2 cellular contexts compared by ENCODE assay signal in the genomic region with DNA sequence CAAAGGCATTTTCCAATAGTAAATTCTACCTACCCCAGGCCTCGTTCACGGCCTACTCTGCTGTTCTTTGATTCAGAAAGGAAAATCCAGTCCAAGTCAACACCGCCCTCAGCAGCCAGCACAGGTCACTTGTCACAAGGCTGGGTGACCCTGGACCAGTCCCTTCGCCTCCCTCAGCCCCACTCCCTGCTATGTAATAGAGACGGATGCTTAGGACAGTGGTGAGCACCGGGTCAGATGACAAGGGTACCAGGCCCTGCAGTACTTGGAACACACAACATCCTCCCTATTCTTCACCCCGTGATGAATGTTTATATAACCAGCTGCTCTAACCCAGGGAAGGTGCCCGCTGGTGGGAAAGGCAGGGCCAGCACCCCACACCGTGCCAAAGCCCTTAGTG.
TF ChIP-seq lines count a peak whose summit lies in the region.

No MANE protein-coding gene starts in this region.

TF ChIP-seq in SK-N-SH, 30 proteins besides CTCF, POLR2A, EP300 and RAD21 (continued from another document):
- TF ChIP-seq, protein P1, sequence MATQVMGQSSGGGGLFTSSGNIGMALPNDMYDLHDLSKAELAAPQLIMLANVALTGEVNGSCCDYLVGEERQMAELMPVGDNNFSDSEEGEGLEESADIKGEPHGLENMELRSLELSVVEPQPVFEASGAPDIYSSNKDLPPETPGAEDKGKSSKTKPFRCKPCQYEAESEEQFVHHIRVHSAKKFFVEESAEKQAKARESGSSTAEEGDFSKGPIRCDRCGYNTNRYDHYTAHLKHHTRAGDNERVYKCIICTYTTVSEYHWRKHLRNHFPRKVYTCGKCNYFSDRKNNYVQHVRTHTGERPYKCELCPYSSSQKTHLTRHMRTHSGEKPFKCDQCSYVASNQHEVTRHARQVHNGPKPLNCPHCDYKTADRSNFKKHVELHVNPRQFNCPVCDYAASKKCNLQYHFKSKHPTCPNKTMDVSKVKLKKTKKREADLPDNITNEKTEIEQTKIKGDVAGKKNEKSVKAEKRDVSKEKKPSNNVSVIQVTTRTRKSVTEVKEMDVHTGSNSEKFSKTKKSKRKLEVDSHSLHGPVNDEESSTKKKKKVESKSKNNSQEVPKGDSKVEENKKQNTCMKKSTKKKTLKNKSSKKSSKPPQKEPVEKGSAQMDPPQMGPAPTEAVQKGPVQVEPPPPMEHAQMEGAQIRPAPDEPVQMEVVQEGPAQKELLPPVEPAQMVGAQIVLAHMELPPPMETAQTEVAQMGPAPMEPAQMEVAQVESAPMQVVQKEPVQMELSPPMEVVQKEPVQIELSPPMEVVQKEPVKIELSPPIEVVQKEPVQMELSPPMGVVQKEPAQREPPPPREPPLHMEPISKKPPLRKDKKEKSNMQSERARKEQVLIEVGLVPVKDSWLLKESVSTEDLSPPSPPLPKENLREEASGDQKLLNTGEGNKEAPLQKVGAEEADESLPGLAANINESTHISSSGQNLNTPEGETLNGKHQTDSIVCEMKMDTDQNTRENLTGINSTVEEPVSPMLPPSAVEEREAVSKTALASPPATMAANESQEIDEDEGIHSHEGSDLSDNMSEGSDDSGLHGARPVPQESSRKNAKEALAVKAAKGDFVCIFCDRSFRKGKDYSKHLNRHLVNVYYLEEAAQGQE (IDR thresholded peaks at IDR 0.05; ENCODE audit: low read depth, low read length) = no peak
- TF ChIP-seq, protein P2, sequence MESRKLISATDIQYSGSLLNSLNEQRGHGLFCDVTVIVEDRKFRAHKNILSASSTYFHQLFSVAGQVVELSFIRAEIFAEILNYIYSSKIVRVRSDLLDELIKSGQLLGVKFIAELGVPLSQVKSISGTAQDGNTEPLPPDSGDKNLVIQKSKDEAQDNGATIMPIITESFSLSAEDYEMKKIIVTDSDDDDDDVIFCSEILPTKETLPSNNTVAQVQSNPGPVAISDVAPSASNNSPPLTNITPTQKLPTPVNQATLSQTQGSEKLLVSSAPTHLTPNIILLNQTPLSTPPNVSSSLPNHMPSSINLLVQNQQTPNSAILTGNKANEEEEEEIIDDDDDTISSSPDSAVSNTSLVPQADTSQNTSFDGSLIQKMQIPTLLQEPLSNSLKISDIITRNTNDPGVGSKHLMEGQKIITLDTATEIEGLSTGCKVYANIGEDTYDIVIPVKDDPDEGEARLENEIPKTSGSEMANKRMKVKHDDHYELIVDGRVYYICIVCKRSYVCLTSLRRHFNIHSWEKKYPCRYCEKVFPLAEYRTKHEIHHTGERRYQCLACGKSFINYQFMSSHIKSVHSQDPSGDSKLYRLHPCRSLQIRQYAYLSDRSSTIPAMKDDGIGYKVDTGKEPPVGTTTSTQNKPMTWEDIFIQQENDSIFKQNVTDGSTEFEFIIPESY (IDR thresholded peaks at IDR 0.05; ENCODE audit: borderline replicate concordance, low read depth) = no peak
- no peak for TF ChIP-seq GATA2 (CRISPR knock-in tag; IDR thresholded peaks at IDR 0.05)
TF ChIP-seq in SK-N-SH: peak in this region for 0.

TF ChIP-seq in SK-N-SH treated with all-trans-retinoic acid at 6 μM for 48 hours, 23 proteins besides CTCF, POLR2A, EP300 and RAD21 (continued from another document):
- TF ChIP-seq, protein P3, sequence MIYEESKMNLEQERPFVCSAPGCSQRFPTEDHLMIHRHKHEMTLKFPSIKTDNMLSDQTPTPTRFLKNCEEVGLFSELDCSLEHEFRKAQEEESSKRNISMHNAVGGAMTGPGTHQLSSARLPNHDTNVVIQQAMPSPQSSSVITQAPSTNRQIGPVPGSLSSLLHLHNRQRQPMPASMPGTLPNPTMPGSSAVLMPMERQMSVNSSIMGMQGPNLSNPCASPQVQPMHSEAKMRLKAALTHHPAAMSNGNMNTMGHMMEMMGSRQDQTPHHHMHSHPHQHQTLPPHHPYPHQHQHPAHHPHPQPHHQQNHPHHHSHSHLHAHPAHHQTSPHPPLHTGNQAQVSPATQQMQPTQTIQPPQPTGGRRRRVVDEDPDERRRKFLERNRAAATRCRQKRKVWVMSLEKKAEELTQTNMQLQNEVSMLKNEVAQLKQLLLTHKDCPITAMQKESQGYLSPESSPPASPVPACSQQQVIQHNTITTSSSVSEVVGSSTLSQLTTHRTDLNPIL (CRISPR knock-in tag; IDR thresholded peaks at IDR 0.05; ENCODE audit: low read depth) = no peak
- no peak for TF ChIP-seq BACH2 (CRISPR knock-in tag; IDR thresholded peaks at IDR 0.05; ENCODE audit: borderline replicate concordance)
